14 cellular contexts compared by ENCODE assay signal in the genomic region with DNA sequence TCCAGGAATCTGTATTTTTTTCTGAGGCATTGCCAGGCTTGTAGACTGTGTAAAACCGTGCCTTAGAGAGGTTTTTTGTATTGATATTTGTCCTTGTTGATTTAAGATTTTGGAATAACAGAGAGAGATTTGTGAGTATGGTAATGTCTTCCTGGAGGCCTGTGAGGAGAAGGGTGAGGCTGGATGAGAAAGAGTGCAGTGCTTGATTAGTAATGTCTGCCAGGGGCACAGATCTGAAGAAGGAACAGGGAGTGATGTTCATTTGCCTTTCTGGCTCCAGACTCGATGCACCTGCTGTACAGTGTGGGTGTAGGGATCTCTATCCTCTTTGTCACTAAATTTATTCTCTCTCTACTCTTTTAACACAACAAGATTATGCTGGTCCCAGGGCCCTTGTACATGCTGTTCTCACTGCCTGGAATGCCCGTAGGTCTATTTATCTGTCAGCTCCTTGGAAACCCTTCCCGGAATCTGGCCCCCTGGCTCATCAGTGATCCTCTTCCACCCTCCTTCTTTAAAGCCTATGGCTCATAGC.
"Had no signal": no experiment of that assay in that cellular context is flagged by ENCODE, and none has a peak within 500 bp of the region (broad histone marks: within the 10 kb centered on the region; RNA-seq: fewer than 3 reads in every experiment).

No MANE protein-coding gene starts in this region.

- H3K4me3 Mint-ChIP-seq: activated B cell treated with CpG ODN at 0.5 μM for 24 hours; activated naive CD8-positive, alpha-beta T cell treated with anti-CD3 and anti-CD28 coated beads, Interleukin-2, amount 10 ng/mL, durations not matched to agents 7 days and 5 days; activated T-helper 1 cell treated with anti-CD3 and anti-CD28 coated beads, Interleukin-12 subunit alpha, Interleukin-12 subunit beta, Interleukin-2, Interleukin-4 antibody, amounts not matched to agents 30 ng/mL and 10 ng/mL and 1 ng/mL, durations not matched to agents 14 hours and 24 hours and 36 hours had no signal

- H3K9me3 ChIP-seq: lower lobe of right lung, neutrophil, transverse colon had no signal

- H3K27ac ChIP-seq: lower lobe of right lung, neutrophil, transverse colon had no signal

- DNase-seq: activated B cell treated with CpG ODN at 0.5 μM for 24 hours; activated naive CD8-positive, alpha-beta T cell treated with anti-CD3 and anti-CD28 coated beads, Interleukin-2, amount 10 ng/mL, durations not matched to agents 7 days and 5 days; aorta; kidney glomerular epithelial cell; lower lobe of right lung; stimulated activated CD4-positive, alpha-beta T cell treated with anti-CD3 and anti-CD28 coated beads, Interleukin-4, amount 100 ng/mL, for 4 hours; stimulated activated CD8-positive, alpha-beta memory T cell treated with anti-CD3 and anti-CD28 coated beads, Interleukin-4, amount 100 ng/mL, for 48 hours; stimulated activated naive CD8-positive, alpha-beta T cell treated with anti-CD3 and anti-CD28 coated beads, Interleukin-15, Interleukin-2, amounts not matched to agents 100 U/mL and 50 U/mL, for 24 hours; T-helper 2 cell; transverse colon had no signal

- H3K27ac Mint-ChIP-seq: activated B cell treated with CpG ODN at 0.5 μM for 24 hours; activated naive CD8-positive, alpha-beta T cell treated with anti-CD3 and anti-CD28 coated beads, Interleukin-2, amount 10 ng/mL, durations not matched to agents 7 days and 5 days; activated T-helper 1 cell treated with anti-CD3 and anti-CD28 coated beads, Interleukin-12 subunit alpha, Interleukin-12 subunit beta, Interleukin-2, Interleukin-4 antibody, amounts not matched to agents 30 ng/mL and 10 ng/mL and 1 ng/mL, durations not matched to agents 14 hours and 24 hours and 36 hours had no signal

- H3K9me3 Mint-ChIP-seq: activated naive CD8-positive, alpha-beta T cell treated with anti-CD3 and anti-CD28 coated beads, Interleukin-2, amount 10 ng/mL, durations not matched to agents 7 days and 5 days; activated T-helper 1 cell treated with anti-CD3 and anti-CD28 coated beads, Interleukin-12 subunit alpha, Interleukin-12 subunit beta, Interleukin-2, Interleukin-4 antibody, amounts not matched to agents 30 ng/mL and 10 ng/mL and 1 ng/mL, durations not matched to agents 14 hours and 24 hours and 36 hours had no signal

- H3K27me3 ChIP-seq: neutrophil, transverse colon had no signal

- H3K27me3 Mint-ChIP-seq: activated B cell treated with CpG ODN at 0.5 μM for 24 hours; activated naive CD8-positive, alpha-beta T cell treated with anti-CD3 and anti-CD28 coated beads, Interleukin-2, amount 10 ng/mL, durations not matched to agents 7 days and 5 days had no signal

- ATAC-seq: esophagus mucosa; lower lobe of right lung; stimulated activated naive CD8-positive, alpha-beta T cell treated with anti-CD3 and anti-CD28 coated beads, Interleukin-15, Interleukin-2, amounts not matched to agents 100 U/mL and 50 U/mL, for 24 hours had no signal

- H3K4me3 ChIP-seq: lower lobe of right lung, smooth muscle cell, transverse colon had no signal
